11 cellular contexts compared by ENCODE assay signal in genomic region chr18:61992923-61993322, GRCh38.
DNase-seq lines count a peak whose midpoint lies in the region; ATAC-seq and TF ChIP-seq lines count a peak whose summit lies in the region.
"Had no signal": no experiment of that assay in that cellular context is flagged by ENCODE, and none has a peak within 500 bp of the region (broad histone marks: within the 10 kb centered on the region; RNA-seq: fewer than 3 reads in every experiment).

No MANE protein-coding gene starts in this region.

- DNase-seq in heart left ventricle = no peak
- no peak for DNase-seq in left ventricle myocardium inferior
- DNase-seq in SK-N-SH = no peak
- peak in 1 of 2 donors; percentile 53 for DNase-seq in foreskin keratinocyte
- no peak for DNase-seq in stimulated activated naive CD4-positive, alpha-beta T cell (lab: John Stamatoyannopoulos, UW)
- no peak for DNase-seq in ecto neural progenitor cell (ENCODE audit: low spot score)
- DNase-seq: SHP77; stimulated activated CD4-positive, alpha-beta T cell treated with anti-CD3 and anti-CD28 coated beads, Interleukin-15, amount 100 ng/mL, for 24 hours; testis had no signal

- peak overlapping the region; percentile 5; the same call in 1 of the 2 replicates for H2AFZ ChIP-seq in SK-N-SH (ENCODE audit: low read depth)

- H4K20me1 ChIP-seq in SK-N-SH (ENCODE audit: insufficient read depth) = no peaks in the 10 kb centered on the region

- ATAC-seq in heart left ventricle = peak in 3 of 4 donors; percentile 22 to 49 (median 46)
- no peak for ATAC-seq in foreskin keratinocyte
- no peak for ATAC-seq in GM19455 (IDR thresholded peaks at IDR 0.05; ENCODE audit: unreplicated experiment)
- no peak for ATAC-seq in HG03196 (IDR thresholded peaks at IDR 0.05; ENCODE audit: unreplicated experiment)

- H3K9me3 ChIP-seq in heart left ventricle (no peaks in the 10 kb centered on the region), left ventricle myocardium inferior (replicated peaks) (no peaks in the 10 kb centered on the region), SK-N-SH (no peaks in the 10 kb centered on the region)
- H3K9me3 ChIP-seq: testis had no signal

- H3K79me2 ChIP-seq in SK-N-SH (ENCODE audit: insufficient read depth) = no peaks in the 10 kb centered on the region

- H3K4me2 ChIP-seq in SK-N-SH = peak overlapping the region; percentile 52

- H3K4me1 ChIP-seq in heart left ventricle (peaks cover 0 to 32% (median 13%) of the 10 kb centered on the region in 12 donors), left ventricle myocardium inferior (peaks cover 20% of the 10 kb centered on the region), SK-N-SH (ENCODE audit: control insufficient read depth in 1 of 2, insufficient read depth in 2 of 2, low read depth in 1 of 2, low read length in 1 of 2) (peaks cover 0 to 36% of the 10 kb centered on the region in 2 experiments), foreskin keratinocyte (peaks cover 55% of the 10 kb centered on the region)

- H3F3A ChIP-seq in SK-N-SH (replicated peaks; ENCODE audit: insufficient read depth) = peaks cover 29% of the 10 kb centered on the region

- TF ChIP-seq EP300 in SK-N-SH (IDR thresholded peaks at IDR 0.05; ENCODE audit: borderline replicate concordance in 1 of 2, low read depth in 1 of 2, low read length in 1 of 2) = peak in 1 of 2 experiments; percentile 26; a peak in 1 of 4 replicates

- no peaks in the 10 kb centered on the region for H3K36me3 ChIP-seq in heart left ventricle
- H3K36me3 ChIP-seq in left ventricle myocardium inferior = no peaks in the 10 kb centered on the region
- H3K36me3 ChIP-seq in SK-N-SH (replicated peaks in 1 of 2; ENCODE audit: control insufficient read depth in 1 of 2, insufficient read depth in 2 of 2, low read length in 1 of 2) = peaks cover 0 to 4% of the 10 kb centered on the region in 2 experiments

- H3K9ac ChIP-seq in SK-N-SH = peak overlapping the region; percentile 59; the same call in 1 of the 2 replicates

- no peak for TF ChIP-seq RAD21 in SK-N-SH (IDR thresholded peaks at IDR 0.05; ENCODE audit: low read length)

- intact Hi-C loops in heart left ventricle (cut with DNase I) (no loop called here), left ventricle myocardium inferior (cut with micrococcal nuclease) (no loop called here)

- 2 to 9% (median 6%) methylated on average over 2 of the region's 2 CpGs for WGBS in heart left ventricle, 4 donors
- 2% methylated on average over 2 of the region's 2 CpGs for WGBS in SK-N-SH (ENCODE audit: low lambda C conversion rate)

- CTCF ChIA-PET in SK-N-SH (lab: Yijun Ruan, JAX) = no interaction called here

- POLR2A ChIA-PET in SK-N-SH (lab: Yijun Ruan, JAX) = no interaction called here

- no peaks in the 10 kb centered on the region for H3K9me2 ChIP-seq in SK-N-SH

- H3K4me3 ChIP-seq in heart left ventricle (no peak overlapping the region), left ventricle myocardium inferior (no peak overlapping the region), SK-N-SH (ENCODE audit: low read depth in 2 of 2, low read length in 1 of 2) (no peak overlapping the region)
- H3K4me3 ChIP-seq: testis had no signal

- no peak for TF ChIP-seq CTCF in heart left ventricle (IDR thresholded peaks at IDR 0.05)
- no peak for TF ChIP-seq CTCF in left ventricle myocardium inferior (IDR thresholded peaks at IDR 0.05; ENCODE audit: borderline replicate concordance)
- TF ChIP-seq CTCF in SK-N-SH (IDR thresholded peaks at IDR 0.05) = no peak
- no peak for TF ChIP-seq CTCF in foreskin keratinocyte (conservative IDR thresholded peaks at IDR 0.05)

- peak overlapping the region in 2 of 12 donors; percentile 26 to 61 for H3K27ac ChIP-seq in heart left ventricle
- H3K27ac ChIP-seq in left ventricle myocardium inferior (replicated peaks) = no peak overlapping the region
- H3K27ac ChIP-seq in SK-N-SH (ENCODE audit: low read depth in 2 of 2, low read length in 1 of 2) = peak overlapping the region; percentile 81 to 95
- peak overlapping the region; percentile 80 for H3K27ac ChIP-seq in foreskin keratinocyte
- H3K27ac ChIP-seq: testis had no signal

- H3K27me3 ChIP-seq in heart left ventricle = no peaks in the 10 kb centered on the region
- H3K27me3 ChIP-seq in left ventricle myocardium inferior (ENCODE audit: low read depth) = no peaks in the 10 kb centered on the region
- no peaks in the 10 kb centered on the region for H3K27me3 ChIP-seq in SK-N-SH (ENCODE audit: insufficient read depth)
- no peaks in the 10 kb centered on the region for H3K27me3 ChIP-seq in foreskin keratinocyte
- H3K27me3 ChIP-seq: testis had no signal

- no peak for TF ChIP-seq POLR2A in heart left ventricle (IDR thresholded peaks at IDR 0.05)

TF ChIP-seq in SK-N-SH, 30 proteins besides CTCF, POLR2A, EP300 and RAD21:
- no peak for TF ChIP-seq SMC3 (IDR thresholded peaks at IDR 0.05; ENCODE audit: low read depth, low read length)
- 0 out of 2 replicates have a peak, but pooled peaks have one; percentile 28 for TF ChIP-seq TEAD4 (IDR thresholded peaks at IDR 0.05; ENCODE audit: borderline replicate concordance, insufficient read depth)
- 0 out of 2 replicates have a peak, but pooled peaks have one; percentile 17 for TF ChIP-seq YY1 (IDR thresholded peaks at IDR 0.05; ENCODE audit: low read depth)
- TF ChIP-seq JUND (IDR thresholded peaks at IDR 0.05) = peak; percentile 27; the same call in 1 of the 2 replicates
- TF ChIP-seq USF2 (IDR thresholded peaks at IDR 0.05; ENCODE audit: borderline replicate concordance, low read depth, low read length) = no peak
- TF ChIP-seq REST (IDR thresholded peaks at IDR 0.05; ENCODE audit: low read depth, low read length) = no peak
- no peak for TF ChIP-seq MAX (IDR thresholded peaks at IDR 0.05; ENCODE audit: low read depth)
- peak; percentile 40; the same call in 1 of the 2 replicates for TF ChIP-seq FOSL2 (IDR thresholded peaks at IDR 0.05; ENCODE audit: borderline replicate concordance, low read depth)
- 0 out of 2 replicates have a peak, but pooled peaks have one; percentile 35 for TF ChIP-seq NFIC (IDR thresholded peaks at IDR 0.05; ENCODE audit: borderline replicate concordance)
- TF ChIP-seq CHD2 (IDR thresholded peaks at IDR 0.05; ENCODE audit: low read length, partially characterized antibody) = no peak
- no peak for TF ChIP-seq FOXM1 (IDR thresholded peaks at IDR 0.05; ENCODE audit: low read depth)
- no peak for TF ChIP-seq MXI1 (IDR thresholded peaks at IDR 0.05; ENCODE audit: low read depth, low read length)
- no peak for TF ChIP-seq ELF1 (IDR thresholded peaks at IDR 0.05)
- TF ChIP-seq GABPA (IDR thresholded peaks at IDR 0.05; ENCODE audit: low read depth) = no peak

Comparison
In these comparisons a context has a peak if more than half of its experiments do, and no peak if none do; other contexts are left out.
1. ATAC-seq: peak in heart left ventricle (3 of 4); none in foreskin keratinocyte (single experiment), GM19455 (single experiment) and HG03196 (single experiment).